7 cellular contexts compared by ENCODE assay signal in the genomic region with DNA sequence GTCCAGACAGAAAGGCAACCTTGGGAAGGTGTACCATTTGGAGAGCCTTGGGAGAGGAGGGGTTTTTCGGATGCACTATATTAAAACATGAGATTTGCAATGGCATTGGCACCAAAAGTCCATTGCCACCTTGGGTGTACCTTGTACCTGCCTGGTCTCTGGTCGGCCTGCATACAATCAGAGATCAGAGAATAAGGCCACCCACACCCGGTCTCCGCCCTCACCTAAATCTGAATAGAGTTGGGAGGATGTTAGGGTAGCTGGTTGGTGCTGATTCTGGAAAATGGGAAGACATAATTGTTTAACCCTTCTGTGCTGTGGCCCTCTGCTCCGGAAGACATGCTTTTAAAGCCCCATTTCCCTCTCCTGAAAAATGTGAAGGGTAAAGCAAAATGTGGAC. TPM values are rescaled to one million over a fixed set of nuclear protein-coding genes. Genes with fewer than 3 reads are reported as not detected.
DNase-seq lines count a peak whose midpoint lies in the region; ATAC-seq and TF ChIP-seq lines count a peak whose summit lies in the region.
"Not testable (repeated sequence)": the region's sequence is repeated elsewhere in the genome, so short reads cannot be mapped to it uniquely, and the experiment has no call there.

No MANE protein-coding gene starts in this region.

- H3K36me3 ChIP-seq in CD4-positive, alpha-beta memory T cell (ENCODE audit: insufficient read depth, low read length); IMR-90 (ENCODE audit: control insufficient read depth, insufficient read depth, low read length); psoas muscle (ENCODE audit: insufficient read depth in 1 of 2, low read depth in 1 of 2): not testable (repeated sequence)

- H2BK5ac ChIP-seq in IMR-90 (ENCODE audit: low read depth, low read length, poor library complexity, severe bottlenecking) = not testable (repeated sequence)

- not testable (repeated sequence) for TF ChIP-seq POLR2A in IMR-90 (IDR thresholded peaks at IDR 0.05; ENCODE audit: low read depth, low read length)

- H3K4me1 Mint-ChIP-seq in CD4-positive, alpha-beta memory T cell = peaks cover 5 to 14% (median 10%) of the 10 kb centered on the region in 4 donors
- H3K4me1 Mint-ChIP-seq in T-helper 17 cell; activated naive CD8-positive, alpha-beta T cell (ENCODE audit: low read depth): not testable (repeated sequence)

- H3K56ac ChIP-seq in IMR-90 (ENCODE audit: extremely low read depth, insufficient read depth, low read length) = not testable (repeated sequence)

- H3K27ac Mint-ChIP-seq in CD4-positive, alpha-beta memory T cell = peak overlapping the region in 2 of 7 donors; percentile 9 to 49
- H3K27ac Mint-ChIP-seq in T-helper 17 cell; activated naive CD8-positive, alpha-beta T cell: not testable (repeated sequence)

- H3K36me3 Mint-ChIP-seq in CD4-positive, alpha-beta memory T cell; T-helper 17 cell (ENCODE audit: low read depth); activated naive CD8-positive, alpha-beta T cell: not testable (repeated sequence)

- not testable (repeated sequence) for BruUV-seq in IMR-90 (replicated peaks; lab: Mats Ljungman, UMichigan)

- H4K5ac ChIP-seq in IMR-90 (ENCODE audit: low read depth, low read length) = not testable (repeated sequence)

- H3K9me3 ChIP-seq in CD4-positive, alpha-beta memory T cell (ENCODE audit: control insufficient read depth in 1 of 2, low read length in 2 of 2); IMR-90 (ENCODE audit: control insufficient read depth, insufficient read depth, low read length); T-helper 17 cell (ENCODE audit: control insufficient read depth, low read length, poor library complexity, severe bottlenecking); psoas muscle: not testable (repeated sequence)

- in situ Hi-C loops in IMR-90 (cut with MboI; ENCODE audit: low sequenced_read_pairs) = not testable (repeated sequence)

- H2BK15ac ChIP-seq in IMR-90 (ENCODE audit: low read depth, low read length) = not testable (repeated sequence)

- not testable (repeated sequence) for H2AK9ac ChIP-seq in IMR-90 (replicated peaks; ENCODE audit: low read depth, low read length, poor library complexity)

- not testable (repeated sequence) for TF ChIP-seq RAD21 in IMR-90 (IDR thresholded peaks at IDR 0.05; ENCODE audit: low read length)

- intact Hi-C loops in CD4-positive, alpha-beta memory T cell (cut with micrococcal nuclease); IMR-90 (cut with micrococcal nuclease); dorsolateral prefrontal cortex (cut with DNase I); psoas muscle (cut with DNase I): not testable (repeated sequence)

- not testable (repeated sequence) for H3K79me1 ChIP-seq in IMR-90 (ENCODE audit: low read depth in 1 of 2, low read length in 2 of 2)

- H3K4me1 ChIP-seq in CD4-positive, alpha-beta memory T cell (ENCODE audit: insufficient read depth, low read length); IMR-90 (ENCODE audit: control insufficient read depth, insufficient read depth, low read length); psoas muscle: not testable (repeated sequence)

- H4K91ac ChIP-seq in IMR-90 (ENCODE audit: insufficient read depth, low read depth, low read length) = not testable (repeated sequence)

- H2AFZ ChIP-seq in IMR-90 (replicated peaks; ENCODE audit: low read length, poor library complexity) = not testable (repeated sequence)

- H3K14ac ChIP-seq in IMR-90 (replicated peaks; ENCODE audit: low read depth, low read length) = not testable (repeated sequence)

- not testable (repeated sequence) for DNase-seq in CD4-positive, alpha-beta memory T cell; IMR-90; T-helper 17 cell; dorsolateral prefrontal cortex; psoas muscle
- DNase-seq in islet precursor cell = peak; percentile 12

- H2BK20ac ChIP-seq in IMR-90 (ENCODE audit: low read depth, low read length) = not testable (repeated sequence)

- not testable (repeated sequence) for H3K4me3 ChIP-seq in CD4-positive, alpha-beta memory T cell (ENCODE audit: low read length in 2 of 2); IMR-90 (ENCODE audit: insufficient read depth, low read depth, low read length)
- peak overlapping the region in 54 of 59 donors; percentile 4 to 62 (median 45) for H3K4me3 ChIP-seq in dorsolateral prefrontal cortex
- peak overlapping the region; percentile 15 for H3K4me3 ChIP-seq in psoas muscle

- not testable (repeated sequence) for H2AK5ac ChIP-seq in IMR-90 (ENCODE audit: low read depth, low read length)

- not testable (repeated sequence) for H3K27me3 ChIP-seq in CD4-positive, alpha-beta memory T cell (ENCODE audit: insufficient read depth, low read length); IMR-90 (ENCODE audit: control insufficient read depth, insufficient read depth, low read length); dorsolateral prefrontal cortex; psoas muscle (ENCODE audit: insufficient read depth in 3 of 3, low read length in 2 of 3)

- not testable (repeated sequence) for H3K27me3 Mint-ChIP-seq in CD4-positive, alpha-beta memory T cell; T-helper 17 cell; activated naive CD8-positive, alpha-beta T cell

- not testable (repeated sequence) for H4K8ac ChIP-seq in IMR-90 (ENCODE audit: low read depth in 2 of 2, low read length in 2 of 2)

- H4K20me1 ChIP-seq in IMR-90 (ENCODE audit: insufficient read depth, low read length) = not testable (repeated sequence)

- H2BK120ac ChIP-seq in IMR-90 (ENCODE audit: low read depth, low read length) = not testable (repeated sequence)

- H3K4me3 Mint-ChIP-seq in CD4-positive, alpha-beta memory T cell = peak overlapping the region; percentile 39 to 75 (median 64)
- peak overlapping the region; percentile 45 for H3K4me3 Mint-ChIP-seq in T-helper 17 cell
- peak overlapping the region; percentile 32 for H3K4me3 Mint-ChIP-seq in activated naive CD8-positive, alpha-beta T cell

- H3K9ac ChIP-seq in IMR-90 (ENCODE audit: low read depth, low read length) = not testable (repeated sequence)

- not testable (repeated sequence) for ATAC-seq in IMR-90 (ENCODE audit: low read depth); T-helper 17 cell; psoas muscle

- H3K4ac ChIP-seq in IMR-90 (ENCODE audit: low read depth, low read length) = not testable (repeated sequence)

- peak overlapping the region; percentile 55; the same call in 1 of the 2 replicates for H3K4me2 ChIP-seq in IMR-90 (ENCODE audit: low read depth, low read length)

- TF ChIP-seq CTCF in IMR-90 (conservative IDR thresholded peaks at IDR 0.05; ENCODE audit: low read depth, low read length); dorsolateral prefrontal cortex (IDR thresholded peaks at IDR 0.05 in 54 of 56, conservative IDR thresholded peaks at IDR 0.05 in 2 of 56; ENCODE audit: low read depth in 1 of 56, partially characterized antibody in 56 of 56); psoas muscle (IDR thresholded peaks at IDR 0.05): not testable (repeated sequence)

- POLR2A ChIA-PET in CD4-positive, alpha-beta memory T cell (lab: Charles Lee; ENCODE audit: partially characterized antibody); IMR-90 (lab: Charles Lee; ENCODE audit: unreplicated experiment): not testable (repeated sequence)

- peak overlapping the region; percentile 15; the same call in 1 of the 2 replicates for H3K23ac ChIP-seq in IMR-90 (ENCODE audit: low read depth, low read length)

- H3K9me1 ChIP-seq in IMR-90 (ENCODE audit: insufficient read depth, low read length) = not testable (repeated sequence)

- not testable (repeated sequence) for H3K27ac ChIP-seq in CD4-positive, alpha-beta memory T cell (ENCODE audit: low read depth, low read length); IMR-90 (ENCODE audit: insufficient read depth, low read length); psoas muscle
- peak overlapping the region in 9 of 59 donors; percentile 10 to 64 (median 40) for H3K27ac ChIP-seq in dorsolateral prefrontal cortex

- CTCF ChIA-PET in CD4-positive, alpha-beta memory T cell (lab: Charles Lee; ENCODE audit: partially characterized antibody); IMR-90 (lab: Yijun Ruan, JAX): not testable (repeated sequence)

- dilution Hi-C loops in IMR-90 (cut with HindIII; ENCODE audit: low sequenced_read_pairs, unreplicated experiment) = not testable (repeated sequence)

- no CpG with 5 or more reads among the region's 5 CpGs for WGBS in IMR-90 (ENCODE audit: extremely low coverage in 2 of 2, insufficient read length in 1 of 2), 2 experiments
- WGBS in psoas muscle, 3 donors = 66 to 84% (median 75%) methylated on average over 3 to 5 of the region's 5 CpGs

- not testable (repeated sequence) for H3K18ac ChIP-seq in IMR-90 (ENCODE audit: low read depth, low read length)

- H3K9me3 Mint-ChIP-seq in CD4-positive, alpha-beta memory T cell; activated naive CD8-positive, alpha-beta T cell (ENCODE audit: low read depth): not testable (repeated sequence)

RNA-seq across cellular contexts. Expression of a gene that starts 3.1 kb away (rescaled TPM):
- 10 to 100 TPM; 28.1 to 29.0 TPM for total RNA-seq in CD4-positive, alpha-beta memory T cell
- 1 to 10 TPM; 2.1 to 4.1 TPM for polyA plus RNA-seq in CD4-positive, alpha-beta memory T cell
- total RNA-seq in IMR-90 (2012; rRNA removed) (12.7 and 13.9 TPM in 2 replicates), T-helper 17 cell (10 to 100 TPM; 19.7 to 31.7 TPM), dorsolateral prefrontal cortex (10 to 100 TPM; 28.5 to 85.4 (median 49.6) TPM), psoas muscle (10 to 100 TPM in 1 of 4 donors, 1 to 10 TPM in 3; 3.7 to 12.0 (median 4.4) TPM)
- polyA plus RNA-seq in IMR-90 (2012; rRNA removed) (4.0 and 5.6 TPM in 2 replicates), psoas muscle (1 to 10 TPM in 2 of 3 donors, under 1 TPM in 1; 0.72 to 1.2 (median 1.1) TPM)
- polyA plus RNA-seq in IMR-90 (2012; cell fraction: cytosol; rRNA removed) = 0.99 and 2.3 TPM in 2 replicates
- polyA plus RNA-seq in IMR-90 (2012; cell fraction: nucleus; rRNA removed; ENCODE audit: low replicate concordance) = 2.1 and 9.8 TPM in 2 replicates

RNA-seq across cellular contexts. Expression of a gene that starts 3.8 kb away (rescaled TPM):
- not detected for total RNA-seq in CD4-positive, alpha-beta memory T cell
- polyA plus RNA-seq in CD4-positive, alpha-beta memory T cell = under 1 TPM in 1 of 2 donors, not detected in 1; 0.17 TPM
- total RNA-seq in IMR-90 (2012; rRNA removed) = 1.6 and 2.8 TPM in 2 replicates
- 2.2 and 3.4 TPM in 2 replicates for polyA plus RNA-seq in IMR-90 (2012; rRNA removed)
- polyA plus RNA-seq in IMR-90 (2012; cell fraction: cytosol; rRNA removed) = 0.59 and 1.5 TPM in 2 replicates
- 0.67 and 9.8 TPM in 2 replicates for polyA plus RNA-seq in IMR-90 (2012; cell fraction: nucleus; rRNA removed; ENCODE audit: low replicate concordance)
- 1 to 10 TPM in 1 of 2 donors, under 1 TPM in 1; 0.35 to 2.2 TPM for total RNA-seq in T-helper 17 cell
- total RNA-seq in dorsolateral prefrontal cortex = 1 to 10 TPM in 70 of 120 experiments, under 1 TPM in 32, not detected in 18; 0.36 to 4.4 (median 1.3) TPM
- under 1 TPM in 3 of 4 donors, not detected in 1; 0.14 to 0.99 (median 0.38) TPM for total RNA-seq in psoas muscle
- polyA plus RNA-seq in psoas muscle = under 1 TPM in 2 of 3 donors, not detected in 1; 0.12 to 0.14 TPM
